Comparison of ENCODE assay signal across 18 cellular contexts in the genomic region with DNA sequence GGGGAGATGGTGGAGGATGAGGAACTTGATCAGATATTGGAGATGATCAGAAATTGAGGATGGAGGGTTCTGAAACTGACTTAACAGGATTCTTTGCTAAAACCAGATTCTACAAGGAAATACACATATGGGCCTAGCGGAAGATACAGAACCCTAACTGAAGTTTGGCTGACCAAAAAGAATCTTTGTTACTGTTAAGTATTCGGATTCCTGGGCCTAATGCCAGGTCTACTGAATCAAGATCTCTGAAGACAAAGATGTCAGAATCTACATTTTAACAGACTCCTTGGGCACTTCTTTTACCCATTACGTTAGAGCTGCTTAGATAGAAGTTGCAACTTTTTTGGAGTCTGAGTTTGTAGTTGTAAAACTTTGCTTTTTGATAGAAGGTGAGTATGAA.
A peak's percentile ranks its signal among the peaks of the same experiment; 100 is the strongest.
DNase-seq lines count a peak whose midpoint lies in the region; ATAC-seq and TF ChIP-seq lines count a peak whose summit lies in the region.
"Had no signal": no experiment of that assay in that cellular context is flagged by ENCODE, and none has a peak within 500 bp of the region (broad histone marks: within the 10 kb centered on the region; RNA-seq: fewer than 3 reads in every experiment).

No MANE protein-coding gene starts in this region.

- H3K9me2 ChIP-seq in GM23248 (ENCODE audit: insufficient read depth) = no peaks in the 10 kb centered on the region

- H4K20me1 ChIP-seq in GM23248 (ENCODE audit: insufficient read depth) (peaks cover 26% of the 10 kb centered on the region; the same call in 1 of the 2 replicates), smooth muscle cell (ENCODE audit: low read depth) (peaks cover 98% of the 10 kb centered on the region)

- no peak for TF ChIP-seq CTCF in fibroblast of the aortic adventitia (IDR thresholded peaks at IDR 0.05; ENCODE audit: insufficient read depth, low read length)
- no peak for TF ChIP-seq CTCF in smooth muscle cell (IDR thresholded peaks at IDR 0.05; ENCODE audit: borderline replicate concordance, insufficient read depth, poor library complexity, severe bottlenecking)

- H3K4me1 ChIP-seq in GM23248 (ENCODE audit: insufficient read depth) (peaks cover 21% of the 10 kb centered on the region), smooth muscle cell (ENCODE audit: low read depth) (peaks cover 32% of the 10 kb centered on the region)

- H3K4me3 ChIP-seq in GM23248 (no peak overlapping the region), fibroblast of the aortic adventitia (ENCODE audit: low read depth, low read length) (no peak overlapping the region), smooth muscle cell (no peak overlapping the region)
- H3K4me3 ChIP-seq: heart left ventricle, thyroid gland had no signal

- H3K36me3 ChIP-seq in GM23248 (ENCODE audit: low read depth) (peaks cover 5% of the 10 kb centered on the region; the same call in 1 of the 2 replicates), smooth muscle cell (ENCODE audit: low read depth) (no peaks in the 10 kb centered on the region)
- H3K36me3 ChIP-seq: heart left ventricle, thyroid gland had no signal

- no peak overlapping the region for H3K9ac ChIP-seq in GM23248
- H3K9ac ChIP-seq in smooth muscle cell (ENCODE audit: low read depth) = no peak overlapping the region

- no peak overlapping the region for H3K4me2 ChIP-seq in GM23248 (ENCODE audit: unreplicated experiment)
- H3K4me2 ChIP-seq in smooth muscle cell = peak overlapping the region; percentile 77

- WGBS in GM23248 (ENCODE audit: low coverage in 1 of 2, low lambda C conversion rate in 2 of 2, missing lambda C conversion rate in 2 of 2), 2 experiments = 40 to 50% methylated on average over 3 of the region's 3 CpGs
- WGBS in smooth muscle cell (ENCODE audit: low lambda C conversion rate) = 80% methylated on average over 3 of the region's 3 CpGs

- no peaks in the 10 kb centered on the region for H3K27me3 ChIP-seq in GM23248 (replicated peaks; ENCODE audit: insufficient read depth)
- H3K27me3 ChIP-seq in smooth muscle cell (ENCODE audit: low read depth) = no peaks in the 10 kb centered on the region
- H3K27me3 ChIP-seq: heart left ventricle, thyroid gland had no signal

- no peak overlapping the region for H2AFZ ChIP-seq in GM23248
- H2AFZ ChIP-seq in smooth muscle cell (ENCODE audit: low read depth) = no peak overlapping the region

- H3K27ac ChIP-seq in GM23248 (no peak overlapping the region), smooth muscle cell (ENCODE audit: low read depth) (peak overlapping the region; percentile 81)
- H3K27ac ChIP-seq: C4-2B had no signal

- H3K79me2 ChIP-seq in GM23248 (ENCODE audit: insufficient read depth) (peaks cover 100% of the 10 kb centered on the region), smooth muscle cell (ENCODE audit: low read depth) (peaks cover 98% of the 10 kb centered on the region)

- no peak for ATAC-seq in GM21619 (IDR thresholded peaks at IDR 0.05; ENCODE audit: unreplicated experiment)
- ATAC-seq: T-cell had no signal

- DNase-seq in GM23248 (peak; percentile 64), astrocyte of the hippocampus (ENCODE audit: low read depth, low spot score) (peak; percentile 82), fibroblast of the aortic adventitia (ENCODE audit: low read depth) (peak; percentile 86), smooth muscle cell (lab: John Stamatoyannopoulos, UW; ENCODE audit: unreplicated experiment) (no peak), NCI-H187 treated with DMSO at 0.1 percent for 48 hours (lab: John Stamatoyannopoulos, UW) (no peak), NCI-H2171 treated with DMSO at 0.1 percent for 48 hours (lab: John Stamatoyannopoulos, UW) (no peak), DMS79 treated with DMSO at 0.1 percent for 48 hours (lab: John Stamatoyannopoulos, UW) (no peak)
- DNase-seq: DMS79; midbrain; NCI-H1092; NCI-H2171; occipital lobe; stimulated activated CD4-positive, alpha-beta T cell treated with anti-CD3 and anti-CD28 coated beads, Interleukin-4, amount 100 ng/mL, for 4 hours; T-cell; thyroid gland had no signal

- H3F3A ChIP-seq in GM23248 (ENCODE audit: insufficient read depth) (peaks cover 23% of the 10 kb centered on the region), smooth muscle cell (ENCODE audit: low read depth) (peaks cover 38% of the 10 kb centered on the region)

- in situ Hi-C loops in GM23248 (cut with MboI) = no loop called here

- H3K9me3 ChIP-seq in GM23248 (ENCODE audit: low read depth) = no peaks in the 10 kb centered on the region
- H3K9me3 ChIP-seq in smooth muscle cell (replicated peaks; ENCODE audit: low read depth) = no peaks in the 10 kb centered on the region
- H3K9me3 ChIP-seq: heart left ventricle, thyroid gland had no signal

Comparison
In these comparisons a context has a peak if more than half of its experiments do, and no peak if none do; other contexts are left out.
1. DNase-seq: peak in GM23248 (single experiment), astrocyte of the hippocampus (single experiment) and fibroblast of the aortic adventitia (single experiment); none in smooth muscle cell (single experiment), NCI-H187 treated with DMSO at 0.1 percent for 48 hours (single experiment), NCI-H2171 treated with DMSO at 0.1 percent for 48 hours (single experiment) and DMS79 treated with DMSO at 0.1 percent for 48 hours (single experiment).